In the genomic region with DNA sequence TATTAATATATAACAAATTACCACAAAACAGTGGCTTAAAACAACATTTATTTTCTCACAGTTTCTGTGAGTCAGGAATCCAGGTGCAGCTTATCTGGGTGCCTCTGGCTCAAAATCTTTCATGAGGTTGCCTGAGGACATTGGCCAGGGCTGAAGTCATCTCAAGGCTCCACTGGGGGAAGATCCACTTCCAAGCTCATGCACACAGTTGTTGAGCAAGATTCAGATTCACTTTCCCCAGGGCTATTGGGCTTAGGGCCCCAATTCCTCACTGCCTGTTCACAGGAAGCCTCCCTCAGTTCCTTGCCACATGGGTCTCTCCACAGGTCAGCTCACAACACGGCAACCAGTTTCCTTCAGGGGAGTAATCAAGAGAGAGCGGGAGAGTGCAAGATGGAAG, we compare ENCODE assay signal across 15 cellular contexts. TPM values are rescaled to one million over a fixed set of nuclear protein-coding genes. Genes with fewer than 3 reads are reported as not detected.
DNase-seq lines count a peak whose midpoint lies in the region; FAIRE-seq and TF ChIP-seq lines count a peak whose summit lies in the region.
"Had no signal": no experiment of that assay in that cellular context is flagged by ENCODE, and none has a peak within 500 bp of the region (broad histone marks: within the 10 kb centered on the region; RNA-seq: fewer than 3 reads in every experiment).

No MANE protein-coding gene starts in this region.

- H3K27me3 ChIP-seq in bronchial epithelial cell (ENCODE audit: control insufficient read depth, insufficient read depth, low read length), result no peaks in the 10 kb centered on the region

- TF ChIP-seq CTCF in AG09319 (IDR thresholded peaks at IDR 0.05; ENCODE audit: low read depth, low read length), result no peak
- no peak for TF ChIP-seq CTCF in bronchial epithelial cell (IDR thresholded peaks at IDR 0.05; ENCODE audit: insufficient read depth, low read length, severe bottlenecking)

- H3K36me3 ChIP-seq in bronchial epithelial cell (ENCODE audit: control insufficient read depth, insufficient read depth, low read length), result no peaks in the 10 kb centered on the region

- DNase-seq in AG09319 (ENCODE audit: extremely low read depth, low read depth) (peak; percentile 39), HCEC 1CT (peak; percentile 72), bronchial epithelial cell (ENCODE audit: low read depth) (peak; percentile 69), iris pigment epithelial cell (ENCODE audit: low read depth) (peak; percentile 99), NCI-H187 treated with DMSO at 0.1 percent for 48 hours (lab: John Stamatoyannopoulos, UW) (no peak), NOMO-1 (lab: John Stamatoyannopoulos, UW; ENCODE audit: unreplicated experiment in 2 of 2) (no peak), cerebellar nuclear complex (lab: John Stamatoyannopoulos, UW) (no peak)
- no peak for DNase-seq in stimulated activated CD8-positive, alpha-beta memory T cell treated with anti-CD3 and anti-CD28 coated beads, Interleukin-4, amount 100 ng/mL, for 48 hours
- DNase-seq: activated CD8-positive, alpha-beta memory T cell treated with anti-CD3 and anti-CD28 coated beads, Interleukin-2, amount 50 U/mL, for 4 hours; aorta; midbrain; NCI-H510A; stimulated activated CD4-positive, alpha-beta T cell treated with anti-CD3 and anti-CD28 coated beads, Interleukin-4, amount 100 ng/mL, for 24 hours had no signal

- no peak for FAIRE-seq in bronchial epithelial cell (lab: Jason Lieb, UNC)
- FAIRE-seq: endometrium had no signal

- H3K4me3 ChIP-seq in bronchial epithelial cell (ENCODE audit: low read depth, low read length), result no peak overlapping the region
- H3K4me3 ChIP-seq: psoas muscle had no signal

RNA-seq across cellular contexts. Expression of a gene that starts 35.0 kb away (rescaled TPM):
- total RNA-seq in bronchial epithelial cell, result 8.4 and 9.2 TPM in 2 replicates

Comparison
In these comparisons a context has a peak if more than half of its experiments do, and no peak if none do; other contexts are left out.
1. DNase-seq: peak in AG09319 (single experiment), HCEC 1CT (single experiment), bronchial epithelial cell (single experiment) and iris pigment epithelial cell (single experiment); none in NCI-H187 treated with DMSO at 0.1 percent for 48 hours (single experiment), stimulated activated CD8-positive, alpha-beta memory T cell treated with anti-CD3 and anti-CD28 coated beads, Interleukin-4, amount 100 ng/mL, for 48 hours (single experiment), NOMO-1 (0 of 2) and cerebellar nuclear complex (0 of 2).